13 cellular contexts compared by ENCODE assay signal in the genomic region with DNA sequence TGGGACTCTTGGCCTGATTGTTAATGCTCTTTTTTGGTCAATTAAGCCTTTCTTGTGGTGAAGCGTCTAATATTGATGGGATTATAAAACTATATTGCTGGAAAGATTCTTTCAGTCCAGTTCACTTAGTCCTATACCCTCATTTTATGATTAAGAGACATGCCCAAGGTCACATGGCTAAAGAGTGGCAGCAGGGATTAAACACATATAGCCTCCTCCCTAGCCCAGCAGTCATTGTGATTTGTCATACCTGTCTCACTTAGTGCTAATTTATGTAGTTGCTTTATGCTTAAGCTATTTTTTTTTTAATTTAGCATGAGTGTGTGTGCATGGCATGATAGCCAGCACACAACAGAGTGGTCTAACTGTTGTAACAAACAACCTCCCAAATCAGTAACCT.
"Had no signal": no experiment of that assay in that cellular context is flagged by ENCODE, and none has a peak within 500 bp of the region (broad histone marks: within the 10 kb centered on the region; RNA-seq: fewer than 3 reads in every experiment).

No MANE protein-coding gene starts in this region.

- DNase-seq: activated CD8-positive, alpha-beta memory T cell treated with anti-CD3 and anti-CD28 coated beads, Interleukin-2, amount 50 U/mL, for 48 hours; activated naive CD4-positive, alpha-beta T cell treated with anti-CD3 and anti-CD28 coated beads, Interleukin-2, amount 50 U/mL, for 16 hours; endodermal cell; erythroblast; hippocampal formation; left lung; mammary epithelial cell; mucosa of descending colon; naive thymus-derived CD8-positive, alpha-beta T cell; pancreas; SJCRH30; spleen had no signal

- H3K4me3 Mint-ChIP-seq: endodermal cell; naive thymus-derived CD8-positive, alpha-beta T cell had no signal

- H3K27ac Mint-ChIP-seq: endodermal cell had no signal

- ATAC-seq: left lung; mucosa of descending colon; naive thymus-derived CD8-positive, alpha-beta T cell; pancreas; sciatic nerve had no signal

- H3K9me3 Mint-ChIP-seq: endodermal cell; naive thymus-derived CD8-positive, alpha-beta T cell had no signal

- H3K4me3 ChIP-seq: left lung, mucosa of descending colon, pancreas, SJCRH30, spleen had no signal
